ENCODE assay signal across 36 cellular contexts in the genomic region with DNA sequence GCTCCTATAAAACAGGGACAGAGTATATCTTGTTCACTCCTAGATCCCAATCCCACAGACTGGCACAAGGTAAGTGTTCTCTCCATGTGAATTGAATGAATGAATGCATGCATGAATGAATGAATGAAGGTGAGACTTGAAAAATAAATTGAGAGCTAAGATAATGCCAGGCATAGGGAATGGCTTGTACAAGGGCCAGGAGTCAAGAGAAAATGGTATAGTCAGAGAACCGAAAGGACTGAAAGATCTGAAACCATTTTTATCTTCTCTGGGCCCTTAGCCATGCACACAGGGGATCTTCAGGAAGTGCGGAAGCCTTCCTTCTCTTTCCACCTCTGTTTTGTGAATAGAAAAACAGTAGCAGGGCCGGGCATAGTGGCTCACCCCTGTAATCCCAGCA. TPM values are rescaled to one million over a fixed set of nuclear protein-coding genes. Genes with fewer than 3 reads are reported as not detected.
"Had no signal": no experiment of that assay in that cellular context is flagged by ENCODE, and none has a peak within 500 bp of the region (broad histone marks: within the 10 kb centered on the region; RNA-seq: fewer than 3 reads in every experiment).

No MANE protein-coding gene starts in this region.

- H3K27ac ChIP-seq: adrenal gland, brain microvascular endothelial cell, SJSA1 had no signal

- H3K27me3 ChIP-seq: adrenal gland, brain microvascular endothelial cell, MG63, SJSA1 had no signal

- FAIRE-seq: TTC549 had no signal

- H3K4me2 ChIP-seq: SK-N-SH had no signal

- H3K9me3 ChIP-seq: adrenal gland, MG63, SJSA1, SK-N-SH had no signal

- H3K4me3 ChIP-seq: adrenal gland, MG63, SJSA1 had no signal

- ATAC-seq: activated naive CD4-positive, alpha-beta T cell treated with anti-CD3 and anti-CD28 coated beads, Interleukin-2, amount 50 U/mL, for 72 hours; activated T-cell treated with anti-CD3 and anti-CD28 coated beads, Interleukin-2, amount 50 U/mL, for 4 hours; Panc1 had no signal

- H3K36me3 ChIP-seq: adrenal gland, brain microvascular endothelial cell, MG63, SJSA1 had no signal

- H3K4me1 ChIP-seq: adrenal gland, SJSA1 had no signal

- H3K27ac Mint-ChIP-seq: activated B cell treated with CpG ODN at 0.5 μM for 24 hours; activated CD4-positive, alpha-beta memory T cell treated with anti-CD3 and anti-CD28 coated beads for 36 hours; activated naive CD4-positive, alpha-beta T cell treated with anti-CD3 and anti-CD28 coated beads for 36 hours; activated naive CD4-positive, alpha-beta T cell treated with anti-CD3 and anti-CD28 coated beads, Interleukin-2, amount 50 U/mL, for 72 hours; activated T-helper 1 cell treated with anti-CD3 and anti-CD28 coated beads, Interleukin-12 subunit alpha, Interleukin-12 subunit beta, Interleukin-2, Interleukin-4 antibody, amounts not matched to agents 30 ng/mL and 10 ng/mL and 1 ng/mL, durations not matched to agents 14 hours and 24 hours and 36 hours; T-helper 1 cell treated with Interleukin-12 subunit alpha and Interleukin-12 subunit beta and Interleukin-4 antibody, amounts not matched to agents 30 μg/mL and 1 μg/mL, for 36 hours; T-helper 2 cell treated with Interferon-gamma antibody and Interleukin-4, amounts not matched to agents 5 μg/mL and 100 μg/mL, for 36 hours had no signal

- H3K9me3 Mint-ChIP-seq: activated B cell treated with CpG ODN at 0.5 μM for 24 hours; activated CD4-positive, alpha-beta memory T cell treated with anti-CD3 and anti-CD28 coated beads for 36 hours; activated T-cell treated with anti-CD3 and anti-CD28 coated beads, Interleukin-2, amount 50 U/mL, for 4 hours; activated T-helper 1 cell treated with anti-CD3 and anti-CD28 coated beads, Interleukin-12 subunit alpha, Interleukin-12 subunit beta, Interleukin-2, Interleukin-4 antibody, amounts not matched to agents 30 ng/mL and 10 ng/mL and 1 ng/mL, durations not matched to agents 14 hours and 24 hours and 36 hours; T-helper 1 cell treated with Interleukin-12 subunit alpha and Interleukin-12 subunit beta and Interleukin-4 antibody, amounts not matched to agents 30 μg/mL and 1 μg/mL, for 36 hours; T-helper 2 cell treated with Interferon-gamma antibody and Interleukin-4, amounts not matched to agents 5 μg/mL and 100 μg/mL, for 36 hours had no signal

- H3K9ac ChIP-seq: SK-N-SH had no signal

- H3K27me3 Mint-ChIP-seq: activated B cell treated with CpG ODN at 0.5 μM for 24 hours had no signal

- H3K4me3 Mint-ChIP-seq: activated B cell treated with CpG ODN at 0.5 μM for 24 hours; activated CD4-positive, alpha-beta memory T cell treated with anti-CD3 and anti-CD28 coated beads for 36 hours; activated naive CD4-positive, alpha-beta T cell treated with anti-CD3 and anti-CD28 coated beads for 36 hours; activated T-cell treated with anti-CD3 and anti-CD28 coated beads, Interleukin-2, amount 50 U/mL, for 4 hours; activated T-helper 1 cell treated with anti-CD3 and anti-CD28 coated beads, Interleukin-12 subunit alpha, Interleukin-12 subunit beta, Interleukin-2, Interleukin-4 antibody, amounts not matched to agents 30 ng/mL and 10 ng/mL and 1 ng/mL, durations not matched to agents 14 hours and 24 hours and 36 hours; T-helper 1 cell treated with Interleukin-12 subunit alpha and Interleukin-12 subunit beta and Interleukin-4 antibody, amounts not matched to agents 30 μg/mL and 1 μg/mL, for 36 hours; T-helper 2 cell treated with Interferon-gamma antibody and Interleukin-4, amounts not matched to agents 5 μg/mL and 100 μg/mL, for 36 hours had no signal

- H3K36me3 Mint-ChIP-seq: activated CD4-positive, alpha-beta memory T cell treated with anti-CD3 and anti-CD28 coated beads for 36 hours; activated naive CD4-positive, alpha-beta T cell treated with anti-CD3 and anti-CD28 coated beads, Interleukin-2, amount 50 U/mL, for 72 hours had no signal

- DNase-seq: activated B cell treated with CpG ODN at 0.5 μM for 24 hours; activated CD4-positive, alpha-beta memory T cell treated with anti-CD3 and anti-CD28 coated beads for 36 hours; activated CD4-positive, alpha-beta T cell treated with anti-CD3 and anti-CD28 coated beads for 4 hours; activated CD4-positive, alpha-beta T cell treated with anti-CD3 and anti-CD28 coated beads, Interleukin-2, amount 50 U/mL, for 1 hour; activated CD4-positive, CD25-positive, alpha-beta regulatory T cell treated with anti-CD3 and anti-CD28 coated beads, Interleukin-2, amount 50 U/mL, for 72 hours; activated CD8-positive, alpha-beta memory T cell treated with anti-CD3 and anti-CD28 coated beads, Interleukin-2, amount 50 U/mL, for 4 hours; activated gamma-delta T cell treated with Interleukin-2 at 50 U/mL for 16 hours; activated naive CD4-positive, alpha-beta T cell treated with anti-CD3 and anti-CD28 coated beads for 36 hours; activated T-cell treated with anti-CD3 and anti-CD28 coated beads for 4 hours; activated T-cell treated with anti-CD3 and anti-CD28 coated beads, Interleukin-2, amount 50 U/mL, for 4 hours; adrenal gland; anterior cingulate cortex; brain microvascular endothelial cell; central memory CD4-positive, alpha-beta T cell; Kasumi-1; KG1; MG63; NCI-H1048; NCI-H1105 treated with DMSO at 0.1 percent for 48 hours; NCI-H1436; NCI-H1694; NCI-H1930; NCI-H2081 treated with DMSO at 0.1 percent for 48 hours; NCI-H345; NCI-H524 treated with DMSO at 0.1 percent for 48 hours; OCI-M1; SHP77; SK-N-SH had no signal

RNA-seq across cellular contexts. Expression of a gene that starts 48.4 kb away (rescaled TPM):
- total RNA-seq: activated B cell treated with CpG ODN at 0.5 μM for 24 hours; activated CD4-positive, alpha-beta memory T cell treated with anti-CD3 and anti-CD28 coated beads for 36 hours; activated naive CD4-positive, alpha-beta T cell treated with anti-CD3 and anti-CD28 coated beads for 36 hours; activated naive CD4-positive, alpha-beta T cell treated with anti-CD3 and anti-CD28 coated beads, Interleukin-2, amount 50 U/mL, for 72 hours; activated T-cell treated with anti-CD3 and anti-CD28 coated beads, Interleukin-2, amount 50 U/mL, for 4 hours; activated T-helper 1 cell treated with anti-CD3 and anti-CD28 coated beads, Interleukin-12 subunit alpha, Interleukin-12 subunit beta, Interleukin-2, Interleukin-4 antibody, amounts not matched to agents 30 ng/mL and 10 ng/mL and 1 ng/mL, durations not matched to agents 14 hours and 24 hours and 36 hours; cerebellum; SJSA1 had no signal
